25 cellular contexts compared by ENCODE assay signal in genomic region chr10:13106387-13106786, GRCh38. TPM values are rescaled to one million over a fixed set of nuclear protein-coding genes. Genes with fewer than 3 reads are reported as not detected.
DNase-seq lines count a peak whose midpoint lies in the region; ATAC-seq and TF ChIP-seq lines count a peak whose summit lies in the region.
"Had no signal": no experiment of that assay in that cellular context is flagged by ENCODE, and none has a peak within 500 bp of the region (broad histone marks: within the 10 kb centered on the region; RNA-seq: fewer than 3 reads in every experiment).

No MANE protein-coding gene starts in this region.

- POLR2A ChIA-PET in activated CD8-positive, alpha-beta T cell treated with anti-CD3 and anti-CD28 coated beads for 36 hours (lab: Charles Lee): no interaction called here

- CTCF ChIA-PET in activated CD8-positive, alpha-beta T cell treated with anti-CD3 and anti-CD28 coated beads for 36 hours (lab: Charles Lee): no interaction called here

- H3K9ac ChIP-seq in mucosa of rectum (ENCODE audit: low read depth in 1 of 2, low read length in 2 of 2) (no peak overlapping the region), MM.1S (ENCODE audit: low read length) (no peak overlapping the region)

- intact Hi-C loops in activated CD8-positive, alpha-beta T cell treated with anti-CD3 and anti-CD28 coated beads for 36 hours (cut with micrococcal nuclease): no loop called here

- H3K9me3 ChIP-seq in mucosa of rectum (ENCODE audit: control insufficient read depth in 2 of 2, low read length in 2 of 2) (no peaks in the 10 kb centered on the region), MM.1S (replicated peaks; ENCODE audit: insufficient read depth, low read length) (no peaks in the 10 kb centered on the region)
- H3K9me3 ChIP-seq: ovary had no signal

- H3K4me1 ChIP-seq in mucosa of rectum (ENCODE audit: control insufficient read depth in 2 of 2, insufficient read depth in 2 of 2, low read length in 2 of 2): peaks cover 3 to 32% of the 10 kb centered on the region in 2 donors
- H3K4me1 ChIP-seq in MM.1S (ENCODE audit: low read length): peaks cover 9% of the 10 kb centered on the region

- H3K9me2 ChIP-seq in MM.1S (replicated peaks; ENCODE audit: insufficient read depth, low read length): no peaks in the 10 kb centered on the region

- H3K27me3 Mint-ChIP-seq in activated naive CD8-positive, alpha-beta T cell: no peaks in the 10 kb centered on the region
- no peaks in the 10 kb centered on the region for H3K27me3 Mint-ChIP-seq in activated naive CD8-positive, alpha-beta T cell treated with anti-CD3 and anti-CD28 coated beads for 36 hours
- no peaks in the 10 kb centered on the region for H3K27me3 Mint-ChIP-seq in activated CD8-positive, alpha-beta T cell treated with anti-CD3 and anti-CD28 coated beads for 36 hours

- H3K27me3 ChIP-seq in mucosa of rectum (ENCODE audit: control insufficient read depth in 2 of 2, insufficient read depth in 2 of 2, low read length in 2 of 2) (no peaks in the 10 kb centered on the region), MM.1S (replicated peaks; ENCODE audit: insufficient read depth, low read length) (no peaks in the 10 kb centered on the region)
- H3K27me3 ChIP-seq: brain microvascular endothelial cell, ovary had no signal

- no peak overlapping the region for H3K4me3 ChIP-seq in mucosa of rectum (ENCODE audit: low read length in 2 of 2)
- no peak overlapping the region for H3K4me3 ChIP-seq in MM.1S (ENCODE audit: low read length)
- H3K4me3 ChIP-seq: ovary had no signal

- H3K27ac Mint-ChIP-seq in activated naive CD8-positive, alpha-beta T cell: peak overlapping the region; percentile 87
- H3K27ac Mint-ChIP-seq in activated naive CD8-positive, alpha-beta T cell treated with anti-CD3 and anti-CD28 coated beads for 36 hours: no peak overlapping the region
- H3K27ac Mint-ChIP-seq in activated CD8-positive, alpha-beta T cell treated with anti-CD3 and anti-CD28 coated beads for 36 hours: peak overlapping the region; percentile 35
- H3K27ac Mint-ChIP-seq: CD14-positive monocyte, nephron progenitor cell had no signal

- H3K36me3 ChIP-seq in mucosa of rectum (ENCODE audit: control insufficient read depth in 2 of 2, insufficient read depth in 2 of 2, low read length in 2 of 2) (peaks cover 12 to 19% of the 10 kb centered on the region in 2 donors), MM.1S (replicated peaks; ENCODE audit: insufficient read depth, low read length) (no peaks in the 10 kb centered on the region)
- H3K36me3 ChIP-seq: ovary, WERI-Rb-1 had no signal

- peaks cover 62% of the 10 kb centered on the region for H3K79me2 ChIP-seq in MM.1S (ENCODE audit: low read length)

- H3K27ac ChIP-seq in mucosa of rectum (ENCODE audit: low read depth in 2 of 2, low read length in 2 of 2) (peak overlapping the region; percentile 86 to 92), MM.1S (ENCODE audit: low read length) (no peak overlapping the region)
- H3K27ac ChIP-seq: brain microvascular endothelial cell, WERI-Rb-1 had no signal

- TF ChIP-seq CTCF in activated CD8-positive, alpha-beta T cell treated with anti-CD3 and anti-CD28 coated beads for 36 hours (IDR thresholded peaks at IDR 0.05): no peak
- TF ChIP-seq CTCF in MM.1S (IDR thresholded peaks at IDR 0.05; ENCODE audit: low read length): no peak

- peaks cover 70% of the 10 kb centered on the region for H3K4me1 Mint-ChIP-seq in activated naive CD8-positive, alpha-beta T cell (ENCODE audit: low read depth)
- peaks cover 58% of the 10 kb centered on the region for H3K4me1 Mint-ChIP-seq in activated naive CD8-positive, alpha-beta T cell treated with anti-CD3 and anti-CD28 coated beads for 36 hours
- H3K4me1 Mint-ChIP-seq in activated CD8-positive, alpha-beta T cell treated with anti-CD3 and anti-CD28 coated beads for 36 hours (ENCODE audit: low read depth): peaks cover 67% of the 10 kb centered on the region
- H3K4me1 Mint-ChIP-seq: nephron progenitor cell had no signal

- H3K4me2 ChIP-seq in MM.1S (ENCODE audit: low read depth, low read length): no peak overlapping the region

- no peak for ATAC-seq in activated CD8-positive, alpha-beta T cell treated with anti-CD3 and anti-CD28 coated beads for 36 hours
- ATAC-seq in HG02938 (IDR thresholded peaks at IDR 0.05; ENCODE audit: unreplicated experiment): no peak
- ATAC-seq: esophagus mucosa, HCT116, HepG2, left lobe of liver had no signal

- no peak overlapping the region for H3K4me3 Mint-ChIP-seq in activated naive CD8-positive, alpha-beta T cell
- no peak overlapping the region for H3K4me3 Mint-ChIP-seq in activated naive CD8-positive, alpha-beta T cell treated with anti-CD3 and anti-CD28 coated beads for 36 hours
- H3K4me3 Mint-ChIP-seq in activated CD8-positive, alpha-beta T cell treated with anti-CD3 and anti-CD28 coated beads for 36 hours: no peak overlapping the region
- H3K4me3 Mint-ChIP-seq: CD14-positive monocyte, nephron progenitor cell had no signal

- H3K9me3 Mint-ChIP-seq in activated naive CD8-positive, alpha-beta T cell (ENCODE audit: low read depth): no peaks in the 10 kb centered on the region
- no peaks in the 10 kb centered on the region for H3K9me3 Mint-ChIP-seq in activated naive CD8-positive, alpha-beta T cell treated with anti-CD3 and anti-CD28 coated beads for 36 hours
- no peaks in the 10 kb centered on the region for H3K9me3 Mint-ChIP-seq in activated CD8-positive, alpha-beta T cell treated with anti-CD3 and anti-CD28 coated beads for 36 hours
- H3K9me3 Mint-ChIP-seq: activated T-helper 2 cell treated with anti-CD3 and anti-CD28 coated beads, Interferon-gamma antibody, Interleukin-2, Interleukin-4, amounts not matched to agents 10 μg/mL and 5 μg/mL and 100 μg/mL, durations not matched to agents 14 hours and 24 hours and 36 hours; nephron progenitor cell had no signal

- H2AFZ ChIP-seq in MM.1S (ENCODE audit: low read length): no peak overlapping the region

- no peak for DNase-seq in activated naive CD8-positive, alpha-beta T cell treated with anti-CD3 and anti-CD28 coated beads for 36 hours
- no peak for DNase-seq in activated CD8-positive, alpha-beta T cell treated with anti-CD3 and anti-CD28 coated beads for 36 hours
- no peak for DNase-seq in SK-N-DZ (ENCODE audit: low spot score)
- no peak for DNase-seq in MM.1S
- DNase-seq: brain microvascular endothelial cell; foreskin melanocyte; NCI-H1092 treated with DMSO at 0.1 percent for 48 hours; NCI-H2029; NCI-H774; nephron progenitor cell; ovary; RPMI8226; stimulated activated CD4-positive, alpha-beta T cell treated with anti-CD3 and anti-CD28 coated beads, Interleukin-12 subunit alpha, Interleukin-12 subunit beta, amount 100 ng/mL, for 4 hours; stimulated activated CD4-positive, alpha-beta T cell treated with anti-CD3 and anti-CD28 coated beads, Interleukin-4, amount 100 ng/mL, for 4 hours; stimulated activated naive CD4-positive, alpha-beta T cell treated with Interleukin-2 at 50 U/mL for 16 hours; WERI-Rb-1 had no signal

- peaks cover 10% of the 10 kb centered on the region for H3K36me3 Mint-ChIP-seq in activated naive CD8-positive, alpha-beta T cell
- H3K36me3 Mint-ChIP-seq in activated naive CD8-positive, alpha-beta T cell treated with anti-CD3 and anti-CD28 coated beads for 36 hours: peaks cover 27% of the 10 kb centered on the region
- H3K36me3 Mint-ChIP-seq in activated CD8-positive, alpha-beta T cell treated with anti-CD3 and anti-CD28 coated beads for 36 hours (ENCODE audit: low read depth): peaks cover 19% of the 10 kb centered on the region

- H4K20me1 ChIP-seq in MM.1S (ENCODE audit: insufficient read depth, low read length): no peaks in the 10 kb centered on the region

- H3F3A ChIP-seq in MM.1S (ENCODE audit: insufficient read depth, low read length): no peaks in the 10 kb centered on the region

RNA-seq across cellular contexts. Expression of gene OPTN, which starts 6.4 kb away (rescaled TPM):
- total RNA-seq in activated naive CD8-positive, alpha-beta T cell treated with anti-CD3 and anti-CD28 coated beads for 36 hours: 10 to 100 TPM; 30.8 to 32.9 TPM
- total RNA-seq in activated CD8-positive, alpha-beta T cell treated with anti-CD3 and anti-CD28 coated beads for 36 hours: 10 to 100 TPM; 32.0 to 33.0 TPM
- 2.6 and 3.4 TPM in 2 replicates for polyA plus RNA-seq in SK-N-DZ (2014; cell fraction: cytosol; rRNA removed)
- polyA plus RNA-seq in SK-N-DZ (2014; cell fraction: nucleus; rRNA removed): 1.4 and 2.2 TPM in 2 replicates

RNA-seq across cellular contexts. Expression of gene MCM10, which starts 55.0 kb away (rescaled TPM):
- total RNA-seq in activated naive CD8-positive, alpha-beta T cell treated with anti-CD3 and anti-CD28 coated beads for 36 hours: 10 to 100 TPM; 89.3 to 91.2 TPM
- total RNA-seq in activated CD8-positive, alpha-beta T cell treated with anti-CD3 and anti-CD28 coated beads for 36 hours: 10 to 100 TPM; 65.4 to 69.0 TPM
- polyA plus RNA-seq in SK-N-DZ (2014; cell fraction: cytosol; rRNA removed): 43.0 and 49.5 TPM in 2 replicates
- 33.8 and 36.0 TPM in 2 replicates for polyA plus RNA-seq in SK-N-DZ (2014; cell fraction: nucleus; rRNA removed)
- polyA plus RNA-seq: CD14-positive monocyte had no signal
